ENCODE assay signal across 8 cellular contexts in the genomic region with DNA sequence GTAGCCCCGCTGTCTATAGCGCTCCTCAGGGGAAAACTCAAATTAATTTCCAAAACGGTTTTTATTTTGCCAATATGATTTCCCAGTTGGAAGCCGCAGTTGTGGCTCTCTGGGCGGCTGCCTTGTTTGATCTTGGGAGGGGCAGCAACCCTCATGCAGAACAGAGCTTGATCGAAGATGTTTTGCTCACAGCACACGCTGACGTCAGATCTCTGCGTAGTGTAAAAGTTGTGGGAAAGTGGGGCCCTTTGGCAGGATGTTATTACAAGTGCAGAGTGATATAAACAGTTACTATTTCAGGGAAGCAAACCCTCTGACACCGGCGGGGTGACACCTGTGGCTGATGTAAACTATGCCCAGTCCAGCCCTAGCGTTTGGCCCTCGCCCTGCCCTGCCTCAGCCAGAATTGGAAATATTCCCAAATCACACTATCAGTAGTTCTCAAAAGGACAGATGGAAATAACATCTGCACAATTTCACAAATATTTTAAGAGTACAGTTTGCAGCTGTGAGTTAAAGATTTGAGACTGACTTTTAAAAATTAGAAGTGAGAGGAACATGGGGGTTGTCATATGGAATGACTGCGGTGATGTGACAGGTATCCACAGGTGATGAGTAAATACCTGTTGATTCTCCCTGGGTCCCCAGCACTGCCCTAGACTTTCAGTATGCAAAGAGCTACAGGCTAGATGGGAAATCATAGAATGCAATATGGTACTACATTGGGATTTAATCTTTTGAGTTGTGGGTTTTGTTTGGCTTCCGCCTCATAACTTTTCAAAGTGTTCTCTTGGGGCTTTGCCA. TPM values are rescaled to one million over a fixed set of nuclear protein-coding genes. Genes with fewer than 3 reads are reported as not detected.
DNase-seq lines count a peak whose midpoint lies in the region; ATAC-seq, FAIRE-seq and TF ChIP-seq lines count a peak whose summit lies in the region.

No MANE protein-coding gene starts in this region.

- TF ChIP-seq CTCF in CD8-positive, alpha-beta T cell (IDR thresholded peaks at IDR 0.05) = no peak
- TF ChIP-seq CTCF in fibroblast of villous mesenchyme (IDR thresholded peaks at IDR 0.05; ENCODE audit: insufficient read depth, low read depth, low read length) (no peak), ovary (IDR thresholded peaks at IDR 0.05) (no peak)

- no peaks in the 10 kb centered on the region for H3K9me3 Mint-ChIP-seq in CD8-positive, alpha-beta T cell

- ATAC-seq in CD8-positive, alpha-beta T cell = peak; percentile 57

- H3K27ac ChIP-seq in CD8-positive, alpha-beta T cell (ENCODE audit: low read depth, low read length) = no peak overlapping the region
- H3K27ac ChIP-seq in SJSA1 (peak overlapping the region; percentile 20), ovary (peak overlapping the region in 1 of 2 donors; percentile 67)

- no peak for TF ChIP-seq EP300 in ovary (IDR thresholded peaks at IDR 0.05)

- intact Hi-C loops in CD8-positive, alpha-beta T cell (cut with DNase I, micrococcal nuclease) = loop anchor here in 1 of 2 experiments (10.0 kb wide), 1 partner anchor 628 kb away; the partner anchor contains the start of gene LYSMD4
- intact Hi-C loops in ovary (cut with DNase I) = loop anchor here in 2 of 4 donors (5.0 to 10.0 kb wide), 2 partner anchors 66 to 98 kb away; no protein-coding TSS in a partner anchor

- no peaks in the 10 kb centered on the region for H3K36me3 Mint-ChIP-seq in CD8-positive, alpha-beta T cell

- H3K4me1 ChIP-seq in CD8-positive, alpha-beta T cell (ENCODE audit: insufficient read depth, low read length) = no peaks in the 10 kb centered on the region
- H3K4me1 ChIP-seq in SJSA1 (replicated peaks) = peaks cover 32% of the 10 kb centered on the region
- H3K4me1 ChIP-seq in ovary (ENCODE audit: insufficient read depth) = peaks cover 3% of the 10 kb centered on the region

- 22 to 33% (median 27%) methylated on average over 15 of the region's 15 CpGs for WGBS in ovary, 3 donors

- FAIRE-seq in RCC 7860 (lab: Jason Lieb, UNC) = no peak

- peak in 2 of 7 experiments; percentile 11 to 56 for DNase-seq in CD8-positive, alpha-beta T cell
- DNase-seq in SJSA1 (ENCODE audit: low read depth in 1 of 2, low spot score in 2 of 2) (peak in 1 of 2 experiments; percentile 69), fibroblast of villous mesenchyme (ENCODE audit: low read depth) (peak; percentile 96), ovary (peak in 3 of 5 donors; percentile 38 to 66 (median 59)), iPS-NIHi7 (ENCODE audit: extremely low spot score) (no peak), foreskin melanocyte (no peak), globus pallidus (ENCODE audit: low spot score) (no peak), RCC 7860 (ENCODE audit: low spot score) (no peak)

- peak overlapping the region; percentile 79 for H3K27ac Mint-ChIP-seq in CD8-positive, alpha-beta T cell

- CTCF ChIA-PET in CD8-positive, alpha-beta T cell (lab: Charles Lee) = no interaction called here

- TF ChIP-seq POLR2A in ovary (IDR thresholded peaks at IDR 0.05) = no peak

- H3K4me3 ChIP-seq in CD8-positive, alpha-beta T cell (ENCODE audit: low read depth, low read length) = no peak overlapping the region
- H3K4me3 ChIP-seq in SJSA1 (peak overlapping the region; percentile 72), fibroblast of villous mesenchyme (ENCODE audit: low read depth, low read length) (peak overlapping the region; percentile 60), ovary (peak overlapping the region; percentile 47)

- H3K4me3 Mint-ChIP-seq in CD8-positive, alpha-beta T cell = peak overlapping the region; percentile 73

- no peaks in the 10 kb centered on the region for H3K27me3 ChIP-seq in CD8-positive, alpha-beta T cell (ENCODE audit: insufficient read depth, low read length)
- H3K27me3 ChIP-seq in SJSA1 (replicated peaks) (no peaks in the 10 kb centered on the region), ovary (no peaks in the 10 kb centered on the region)

- peaks cover 28% of the 10 kb centered on the region for H3K4me1 Mint-ChIP-seq in CD8-positive, alpha-beta T cell (ENCODE audit: low read depth)

- H3K9me3 ChIP-seq in CD8-positive, alpha-beta T cell (ENCODE audit: low read length) = no peaks in the 10 kb centered on the region
- H3K9me3 ChIP-seq in SJSA1 (replicated peaks) = no peaks in the 10 kb centered on the region
- no peaks in the 10 kb centered on the region for H3K9me3 ChIP-seq in ovary

- no peaks in the 10 kb centered on the region for H3K36me3 ChIP-seq in CD8-positive, alpha-beta T cell (ENCODE audit: insufficient read depth, low read length)
- H3K36me3 ChIP-seq in SJSA1 = peaks cover 48% of the 10 kb centered on the region
- no peaks in the 10 kb centered on the region for H3K36me3 ChIP-seq in ovary

- peaks cover 26% of the 10 kb centered on the region for H3K27me3 Mint-ChIP-seq in CD8-positive, alpha-beta T cell (ENCODE audit: low read depth)

- POLR2A ChIA-PET in CD8-positive, alpha-beta T cell (lab: Charles Lee) = no interaction called here

RNA-seq across cellular contexts. Expression of gene SYNM, which starts 1.7 kb away (rescaled TPM):
- total RNA-seq in CD8-positive, alpha-beta T cell = 1 to 10 TPM; 3.3 to 3.9 TPM
- 71.3 TPM in 2 replicates for total RNA-seq in SJSA1 (2014; rRNA removed; shearing (Covaris generic))
- 5.6 and 8.4 TPM in 2 replicates for total RNA-seq in fibroblast of villous mesenchyme
- 10 to 100 TPM in 4 of 7 donors, 1 to 10 TPM in 3; 4.5 to 54.0 (median 14.9) TPM for total RNA-seq in ovary
- 10 to 100 TPM in 1 of 2 donors, 1 to 10 TPM in 1; 5.8 to 40.9 TPM for polyA plus RNA-seq in ovary

Comparison
In these comparisons a context has a peak if more than half of its experiments do, and no peak if none do; other contexts are left out.
1. DNase-seq: peak in fibroblast of villous mesenchyme (single experiment) and ovary (3 of 5); none in iPS-NIHi7 (single experiment), foreskin melanocyte (single experiment), globus pallidus (single experiment) and RCC 7860 (single experiment).